Comparison of ENCODE assay signal across 17 cellular contexts in the genomic region with DNA sequence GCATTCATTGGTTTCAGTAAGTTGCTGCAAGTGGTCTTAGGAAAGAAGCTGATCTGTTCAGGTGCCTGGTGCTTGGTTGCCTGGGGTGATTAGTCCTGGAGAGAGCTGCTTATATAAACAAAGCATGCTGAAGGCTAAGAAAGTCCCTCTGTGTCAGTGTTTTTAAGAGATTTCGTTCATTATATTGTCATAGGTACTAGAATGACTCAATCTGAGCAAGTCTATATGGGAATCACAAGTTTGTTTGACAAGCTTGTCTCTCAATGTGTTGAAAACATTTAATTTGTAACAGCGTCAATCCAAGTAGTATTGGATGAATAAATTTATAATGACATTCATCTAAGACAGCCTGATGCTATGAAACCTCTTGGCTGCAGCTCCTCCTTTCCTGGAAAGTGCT.
A peak's percentile ranks its signal among the peaks of the same experiment; 100 is the strongest.
DNase-seq lines count a peak whose midpoint lies in the region; ATAC-seq and TF ChIP-seq lines count a peak whose summit lies in the region.
"Had no signal": no experiment of that assay in that cellular context is flagged by ENCODE, and none has a peak within 500 bp of the region (broad histone marks: within the 10 kb centered on the region; RNA-seq: fewer than 3 reads in every experiment).

No MANE protein-coding gene starts in this region.

- H3K4me3 ChIP-seq in WERI-Rb-1 (ENCODE audit: low read depth, low read length) (no peak overlapping the region), mesodermal cell (ENCODE audit: extremely low read depth, insufficient read depth, low read length, poor library complexity, severe bottlenecking) (no peak overlapping the region), gastrocnemius medialis (no peak overlapping the region)
- H3K4me3 ChIP-seq: dorsolateral prefrontal cortex, transverse colon had no signal

- H3K27ac ChIP-seq in WERI-Rb-1 (no peak overlapping the region), mesodermal cell (ENCODE audit: low read depth, low read length, severe bottlenecking) (peak overlapping the region; percentile 26), gastrocnemius medialis (no peak overlapping the region)
- H3K27ac ChIP-seq: neutrophil, transverse colon had no signal

- 60 to 100% methylated on average over 1 of the region's 2 CpGs for WGBS in mesodermal cell (ENCODE audit: insufficient coverage in 2 of 2), 2 experiments

- ATAC-seq in GM18520 (IDR thresholded peaks at IDR 0.05; ENCODE audit: unreplicated experiment) (peak; percentile 79), HG02852 (IDR thresholded peaks at IDR 0.05; ENCODE audit: unreplicated experiment) (peak; percentile 73), gastrocnemius medialis (no peak)
- ATAC-seq: HCT116 had no signal

- H3K36me3 ChIP-seq in WERI-Rb-1 (no peaks in the 10 kb centered on the region), mesodermal cell (ENCODE audit: control insufficient read depth, insufficient read depth, low read length) (no peaks in the 10 kb centered on the region), gastrocnemius medialis (no peaks in the 10 kb centered on the region)
- H3K36me3 ChIP-seq: neutrophil, transverse colon had no signal

- TF ChIP-seq CTCF in WERI-Rb-1 (IDR thresholded peaks at IDR 0.05; ENCODE audit: low read depth, low read length) = no peak
- no peak for TF ChIP-seq CTCF in gastrocnemius medialis (IDR thresholded peaks at IDR 0.05 in 4 of 5, conservative IDR thresholded peaks at IDR 0.05 in 1 of 5)

- TF ChIP-seq POLR2A in gastrocnemius medialis (IDR thresholded peaks at IDR 0.05) = no peak

- DNase-seq in WERI-Rb-1 (peak; percentile 25), NCI-H187 (lab: John Stamatoyannopoulos, UW) (no peak), DMS 273 (lab: John Stamatoyannopoulos, UW; ENCODE audit: unreplicated experiment) (no peak), gastrocnemius medialis (no peak)
- no peak for DNase-seq in stimulated activated CD4-positive, alpha-beta T cell treated with anti-CD3 and anti-CD28 coated beads, Interleukin-1b, Interleukin-23, amount 100 ng/mL, for 48 hours
- DNase-seq: activated effector memory CD4-positive, alpha-beta T cell treated with anti-CD3 and anti-CD28 coated beads, Interleukin-2, amount 50 U/mL, for 16 hours; COR-L47; dorsolateral prefrontal cortex; GF-D8; stimulated activated CD4-positive, alpha-beta T cell treated with anti-CD3 and anti-CD28 coated beads, Interleukin-4, amount 100 ng/mL, for 4 hours; T-helper 1 cell; transverse colon had no signal

- in situ Hi-C loops in gastrocnemius medialis (cut with MboI; ENCODE audit: low sequenced_read_pairs in 4 of 4) = no loop called here

- H3K4me1 ChIP-seq in mesodermal cell (ENCODE audit: control insufficient read depth, insufficient read depth, low read length, poor library complexity, severe bottlenecking) = no peaks in the 10 kb centered on the region
- no peaks in the 10 kb centered on the region for H3K4me1 ChIP-seq in gastrocnemius medialis

- H3K9me3 ChIP-seq in WERI-Rb-1 (ENCODE audit: severe bottlenecking) (no peaks in the 10 kb centered on the region), mesodermal cell (ENCODE audit: control insufficient read depth, low read length) (no peaks in the 10 kb centered on the region), gastrocnemius medialis (no peaks in the 10 kb centered on the region)
- H3K9me3 ChIP-seq: neutrophil, transverse colon had no signal

- intact Hi-C loops in gastrocnemius medialis (cut with DNase I; ENCODE audit: low total_unique reads) = no loop called here

- H3K27me3 ChIP-seq in WERI-Rb-1 (ENCODE audit: insufficient read depth, low read depth, severe bottlenecking) = no peaks in the 10 kb centered on the region
- H3K27me3 ChIP-seq in gastrocnemius medialis = no peaks in the 10 kb centered on the region
- H3K27me3 ChIP-seq: dorsolateral prefrontal cortex, neutrophil, transverse colon had no signal

Comparison
In these comparisons a context has a peak if more than half of its experiments do, and no peak if none do; other contexts are left out.
1. ATAC-seq: peak in GM18520 (single experiment) and HG02852 (single experiment); none in gastrocnemius medialis (0 of 2).